In genomic region chr6:56538851-56539250, GRCh38 we compare ENCODE assay signal across 14 cellular contexts.
DNase-seq lines count a peak whose midpoint lies in the region; ATAC-seq and TF ChIP-seq lines count a peak whose summit lies in the region.
"Had no signal": no experiment of that assay in that cellular context is flagged by ENCODE, and none has a peak within 500 bp of the region (broad histone marks: within the 10 kb centered on the region; RNA-seq: fewer than 3 reads in every experiment).

No MANE protein-coding gene starts in this region.

- intact Hi-C loops in posterior cingulate gyrus (cut with DNase I): no loop called here

- H3K4me1 Mint-ChIP-seq in glutamatergic neuron (ENCODE audit: low read depth, unreplicated experiment): peaks cover 16% of the 10 kb centered on the region
- H3K4me1 Mint-ChIP-seq in activated CD8-positive, alpha-beta T cell treated with anti-CD3 and anti-CD28 coated beads, Interleukin-2, amount 10 ng/mL, durations not matched to agents 7 days and 5 days (ENCODE audit: low read depth): no peaks in the 10 kb centered on the region
- H3K4me1 Mint-ChIP-seq: CD8-positive, alpha-beta memory T cell had no signal

- CTCF ChIA-PET in AG04450 (lab: Charles Lee): interaction anchor here (0.6 to 1.3 kb wide), 3 partner anchors 49 to 56 kb away, joined by 3 to 5 read pairs (median 3); no protein-coding TSS in a partner anchor
- CTCF ChIA-PET in activated CD8-positive, alpha-beta T cell treated with anti-CD3 and anti-CD28 coated beads, Interleukin-2, amount 10 ng/mL, durations not matched to agents 7 days and 5 days (lab: Charles Lee): no interaction called here

- TF ChIP-seq CTCF in AG04450 (IDR thresholded peaks at IDR 0.05; ENCODE audit: low read depth, low read length): no peak
- TF ChIP-seq CTCF in glutamatergic neuron (IDR thresholded peaks at IDR 0.05; ENCODE audit: partially characterized antibody, unreplicated experiment): no peak

- H3K27me3 Mint-ChIP-seq in glutamatergic neuron (ENCODE audit: unreplicated experiment): peaks cover 6% of the 10 kb centered on the region
- no peaks in the 10 kb centered on the region for H3K27me3 Mint-ChIP-seq in activated CD8-positive, alpha-beta T cell treated with anti-CD3 and anti-CD28 coated beads, Interleukin-2, amount 10 ng/mL, durations not matched to agents 7 days and 5 days (ENCODE audit: low read depth)
- H3K27me3 Mint-ChIP-seq: activated CD8-positive, alpha-beta T cell treated with anti-CD3 and anti-CD28 coated beads for 36 hours had no signal

- DNase-seq in AG04450 (ENCODE audit: low read depth, low spot score): no peak
- no peak for DNase-seq in adipocyte (ENCODE audit: low read depth)
- DNase-seq in glutamatergic neuron: no peak
- no peak for DNase-seq in activated CD8-positive, alpha-beta T cell treated with anti-CD3 and anti-CD28 coated beads, Interleukin-2, amount 10 ng/mL, durations not matched to agents 7 days and 5 days
- no peak for DNase-seq in NCI-H146 (lab: John Stamatoyannopoulos, UW)
- DNase-seq in posterior cingulate gyrus: no peak
- DNase-seq: activated CD8-positive, alpha-beta T cell treated with anti-CD3 and anti-CD28 coated beads for 36 hours; CD8-positive, alpha-beta memory T cell; mesendoderm; NCI-H446 treated with DMSO at 0.1 percent for 48 hours; stimulated activated naive CD4-positive, alpha-beta T cell treated with Interleukin-2 at 50 U/mL for 16 hours had no signal

- peak overlapping the region; percentile 68 for H3K4me3 ChIP-seq in AG04450 (ENCODE audit: low read depth, low read length)
- H3K4me3 ChIP-seq in adipocyte (ENCODE audit: low read length): peak overlapping the region; percentile 93
- H3K4me3 ChIP-seq in rectal smooth muscle tissue (ENCODE audit: low read length): peak overlapping the region; percentile 84

- H3K4me1 ChIP-seq in adipocyte (ENCODE audit: control insufficient read depth, insufficient read depth, low read length) (peaks cover 45% of the 10 kb centered on the region), rectal smooth muscle tissue (ENCODE audit: control insufficient read depth, insufficient read depth, low read length) (peaks cover 31% of the 10 kb centered on the region)

- H3K9ac ChIP-seq in adipocyte (ENCODE audit: low read length): peak overlapping the region; percentile 94
- no peak overlapping the region for H3K9ac ChIP-seq in rectal smooth muscle tissue (ENCODE audit: low read length)

- POLR2A ChIA-PET in AG04450 (lab: Yijun Ruan, JAX): no interaction called here
- POLR2A ChIA-PET in activated CD8-positive, alpha-beta T cell treated with anti-CD3 and anti-CD28 coated beads, Interleukin-2, amount 10 ng/mL, durations not matched to agents 7 days and 5 days (lab: Charles Lee): no interaction called here

- peaks cover 23% of the 10 kb centered on the region for H3K36me3 ChIP-seq in adipocyte (ENCODE audit: control insufficient read depth, insufficient read depth, low read length, severe bottlenecking)
- H3K36me3 ChIP-seq in rectal smooth muscle tissue (ENCODE audit: control insufficient read depth, insufficient read depth, low read length): peaks cover 12% of the 10 kb centered on the region

- no peak for ATAC-seq in HG02973 (IDR thresholded peaks at IDR 0.05; ENCODE audit: unreplicated experiment)
- ATAC-seq in activated CD8-positive, alpha-beta T cell treated with anti-CD3 and anti-CD28 coated beads, Interleukin-2, amount 10 ng/mL, durations not matched to agents 7 days and 5 days: no peak
- ATAC-seq: activated CD8-positive, alpha-beta T cell treated with anti-CD3 and anti-CD28 coated beads for 36 hours had no signal

- H3K36me3 Mint-ChIP-seq in glutamatergic neuron (ENCODE audit: unreplicated experiment): no peaks in the 10 kb centered on the region
- H3K36me3 Mint-ChIP-seq in activated CD8-positive, alpha-beta T cell treated with anti-CD3 and anti-CD28 coated beads, Interleukin-2, amount 10 ng/mL, durations not matched to agents 7 days and 5 days (ENCODE audit: low read depth): no peaks in the 10 kb centered on the region
- H3K36me3 Mint-ChIP-seq: CD8-positive, alpha-beta memory T cell had no signal

- peak overlapping the region; percentile 85 for H3K4me3 Mint-ChIP-seq in glutamatergic neuron (ENCODE audit: unreplicated experiment)
- no peak overlapping the region for H3K4me3 Mint-ChIP-seq in activated CD8-positive, alpha-beta T cell treated with anti-CD3 and anti-CD28 coated beads, Interleukin-2, amount 10 ng/mL, durations not matched to agents 7 days and 5 days
- H3K4me3 Mint-ChIP-seq: activated CD8-positive, alpha-beta T cell treated with anti-CD3 and anti-CD28 coated beads for 36 hours; CD8-positive, alpha-beta memory T cell had no signal

- H3K27ac ChIP-seq in AG04450 (ENCODE audit: low read depth, low read length) (no peak overlapping the region), rectal smooth muscle tissue (ENCODE audit: low read depth, low read length) (peak overlapping the region; percentile 94)

- peaks cover 7% of the 10 kb centered on the region for H3K9me3 Mint-ChIP-seq in glutamatergic neuron (ENCODE audit: unreplicated experiment)
- no peaks in the 10 kb centered on the region for H3K9me3 Mint-ChIP-seq in activated CD8-positive, alpha-beta T cell treated with anti-CD3 and anti-CD28 coated beads, Interleukin-2, amount 10 ng/mL, durations not matched to agents 7 days and 5 days (ENCODE audit: insufficient read depth)
- H3K9me3 Mint-ChIP-seq: activated CD8-positive, alpha-beta T cell treated with anti-CD3 and anti-CD28 coated beads for 36 hours; activated T-helper 2 cell treated with anti-CD3 and anti-CD28 coated beads, Interferon-gamma antibody, Interleukin-2, Interleukin-4, amounts not matched to agents 10 μg/mL and 5 μg/mL and 100 μg/mL, durations not matched to agents 14 hours and 24 hours and 36 hours; CD8-positive, alpha-beta memory T cell had no signal

- no peak overlapping the region for H3K27ac Mint-ChIP-seq in glutamatergic neuron (ENCODE audit: unreplicated experiment)
- no peak overlapping the region for H3K27ac Mint-ChIP-seq in activated CD8-positive, alpha-beta T cell treated with anti-CD3 and anti-CD28 coated beads, Interleukin-2, amount 10 ng/mL, durations not matched to agents 7 days and 5 days
- H3K27ac Mint-ChIP-seq: activated CD8-positive, alpha-beta T cell treated with anti-CD3 and anti-CD28 coated beads for 36 hours; activated T-helper 2 cell treated with anti-CD3 and anti-CD28 coated beads, Interferon-gamma antibody, Interleukin-2, Interleukin-4, amounts not matched to agents 10 μg/mL and 5 μg/mL and 100 μg/mL, durations not matched to agents 14 hours and 24 hours and 36 hours; CD8-positive, alpha-beta memory T cell had no signal

- H3K27me3 ChIP-seq in AG04450 (ENCODE audit: control insufficient read depth, insufficient read depth, low read length): no peaks in the 10 kb centered on the region
- no peaks in the 10 kb centered on the region for H3K27me3 ChIP-seq in adipocyte (replicated peaks; ENCODE audit: control insufficient read depth, insufficient read depth, low read length)
- no peaks in the 10 kb centered on the region for H3K27me3 ChIP-seq in rectal smooth muscle tissue (ENCODE audit: control insufficient read depth, insufficient read depth, low read length)

- H3K9me3 ChIP-seq in AG04450 (ENCODE audit: control insufficient read depth, insufficient read depth, low read length) (no peaks in the 10 kb centered on the region), adipocyte (ENCODE audit: control insufficient read depth, low read length) (no peaks in the 10 kb centered on the region)
